ENCODE assay signal across 8 cellular contexts in genomic region chr19:4456566-4456842, GRCh38. TPM values are rescaled to one million over a fixed set of nuclear protein-coding genes. Genes with fewer than 3 reads are reported as not detected.
DNase-seq lines count a peak whose midpoint lies in the region; ATAC-seq and TF ChIP-seq lines count a peak whose summit lies in the region.

No MANE protein-coding gene starts in this region.

- no peaks in the 10 kb centered on the region for H3K9me2 ChIP-seq in PC-3 (replicated peaks; ENCODE audit: low read length)

- H3F3A ChIP-seq in PC-3 (ENCODE audit: low read length, unreplicated experiment) = no peaks in the 10 kb centered on the region

- no peak for TF ChIP-seq RAD21 in liver (IDR thresholded peaks at IDR 0.05)

- CTCF ChIA-PET in PC-3 (lab: Charles Lee) = no interaction called here

- H3K9ac ChIP-seq in PC-3 (ENCODE audit: low read length) = peak overlapping the region; percentile 71
- H3K9ac ChIP-seq in liver (ENCODE audit: low read depth in 1 of 2, low read length in 2 of 2) = peak overlapping the region; percentile 56 to 71

- ATAC-seq in Right ventricle myocardium inferior (peak; percentile 12), PC-3 (peak; percentile 33), HG02759 (IDR thresholded peaks at IDR 0.05; ENCODE audit: unreplicated experiment) (no peak)

- H3K79me2 ChIP-seq in PC-3 (ENCODE audit: low read length) = peaks cover 17% of the 10 kb centered on the region

- TF ChIP-seq CTCF in PC-3 (conservative IDR thresholded peaks at IDR 0.05; ENCODE audit: low read depth, low read length) (no peak), liver (IDR thresholded peaks at IDR 0.05; ENCODE audit: low read depth, low read length, missing input control) (no peak)

- H3K36me3 ChIP-seq in PC-3 (ENCODE audit: low read depth, low read length) (no peaks in the 10 kb centered on the region), liver (ENCODE audit: control insufficient read depth in 4 of 4, insufficient read depth in 3 of 4, low read depth in 1 of 4, low read length in 3 of 4) (peaks cover 0 to 24% (median 15%) of the 10 kb centered on the region in 4 donors)

- H3K4me3 ChIP-seq in PC-3 (ENCODE audit: low read length) (peak overlapping the region; percentile 81), liver (ENCODE audit: low read depth in 1 of 3, low read length in 3 of 3) (peak overlapping the region; percentile 57 to 90 (median 84))

- intact Hi-C loops in Right ventricle myocardium inferior (cut with DNase I) (no loop called here), cardiac septum (cut with DNase I) (loop anchor here (5.0 kb wide), 1 partner anchor 54 kb away; the partner anchor contains the start of genes CHAF1A and SH3GL1), PC-3 (cut with micrococcal nuclease) (loop anchor here (2.0 kb wide), 1 partner anchor 210 kb away; the partner anchor contains the start of gene YJU2)

- POLR2A ChIA-PET in PC-3 (lab: Charles Lee; ENCODE audit: unreplicated experiment) = interaction anchor here (0.6 to 0.7 kb wide), 3 partner anchors 11 to 81 kb away, joined by 3 to 11 read pairs (median 4); no protein-coding TSS in a partner anchor

- H4K20me1 ChIP-seq in PC-3 (ENCODE audit: low read length) = no peaks in the 10 kb centered on the region

- H3K9me3 ChIP-seq in PC-3 (ENCODE audit: low read length) = no peaks in the 10 kb centered on the region
- H3K9me3 ChIP-seq in liver (ENCODE audit: control insufficient read depth in 4 of 4, low read length in 3 of 4) = no peaks in the 10 kb centered on the region

- peak overlapping the region; percentile 50; the same call in 1 of the 2 replicates for H2AFZ ChIP-seq in PC-3 (ENCODE audit: low read length)

- peak overlapping the region; percentile 88 for H3K4me2 ChIP-seq in PC-3 (ENCODE audit: low read length)

- no TSS peak for BruUV-seq in PC-3 (replicated peaks; lab: Mats Ljungman, UMichigan)

- H3K27me3 ChIP-seq in PC-3 (ENCODE audit: low read length) = no peaks in the 10 kb centered on the region
- H3K27me3 ChIP-seq in liver (ENCODE audit: control insufficient read depth in 4 of 4, insufficient read depth in 4 of 4, low read length in 3 of 4) = no peaks in the 10 kb centered on the region

- 11% methylated on average over 8 of the region's 8 CpGs for WGBS in liver

- DNase-seq in Right ventricle myocardium inferior (ENCODE audit: missing footprints) = no peak
- DNase-seq in cardiac septum (ENCODE audit: low spot score) = no peak
- DNase-seq in PC-3 = peak; percentile 34
- no peak for DNase-seq in middle frontal gyrus (ENCODE audit: extremely low spot score, low spot score)

- H3K27ac ChIP-seq in PC-3 (ENCODE audit: low read length) (peak overlapping the region; percentile 5; the same call in 1 of the 2 replicates), cingulate gyrus (ENCODE audit: low read depth, low read length) (peak overlapping the region; percentile 72), liver (ENCODE audit: low read depth in 1 of 2, low read length in 2 of 2) (peak overlapping the region; percentile 54 to 80), temporal lobe (ENCODE audit: low read depth, low read length) (peak overlapping the region; percentile 78)

- H3K4me1 ChIP-seq in PC-3 (ENCODE audit: insufficient read depth, low read length) = no peaks in the 10 kb centered on the region; the same call in 1 of the 2 replicates
- H3K4me1 ChIP-seq in liver (ENCODE audit: control insufficient read depth in 4 of 4, insufficient read depth in 4 of 4, low read length in 3 of 4) = peaks cover 10 to 24% (median 17%) of the 10 kb centered on the region in 4 donors

TF ChIP-seq in liver, 16 proteins besides CTCF, POLR2A, EP300 and RAD21:
- TF ChIP-seq JUND (IDR thresholded peaks at IDR 0.05) = no peak
- no peak for TF ChIP-seq GABPA (IDR thresholded peaks at IDR 0.05 in 1 of 2, conservative IDR thresholded peaks at IDR 0.05 in 1 of 2)
- TF ChIP-seq ZBTB33 (IDR thresholded peaks at IDR 0.05) = no peak

RNA-seq across cellular contexts. Expression of gene UBXN6, which starts 1.1 kb away (rescaled TPM):
- 119 TPM for total RNA-seq in Right ventricle myocardium inferior
- total RNA-seq in cardiac septum = 102 TPM
- total RNA-seq in PC-3 (2014; rRNA removed) = 64.0 and 86.1 TPM in 2 replicates
- 10 to 100 TPM; 33.0 to 92.3 TPM for total RNA-seq in liver
- 10 to 100 TPM; 39.5 to 68.6 TPM for polyA plus RNA-seq in liver
- total RNA-seq in temporal lobe = 48.2 TPM

RNA-seq across cellular contexts. Expression of gene HDGFL2, which starts 15.6 kb away (rescaled TPM):
- total RNA-seq in Right ventricle myocardium inferior (28.2 TPM), cardiac septum (28.4 TPM), PC-3 (2014; rRNA removed) (111 and 165 TPM in 2 replicates), liver (10 to 100 TPM; 14.9 to 15.7 TPM), temporal lobe (29.3 TPM)
- 10 to 100 TPM in 1 of 2 donors, 1 to 10 TPM in 1; 3.4 to 13.2 TPM for polyA plus RNA-seq in liver

RNA-seq across cellular contexts. Expression of gene CHAF1A, which starts 54.1 kb away (rescaled TPM):
- 5.9 TPM for total RNA-seq in Right ventricle myocardium inferior
- total RNA-seq in cardiac septum = 5.1 TPM
- 48.9 and 59.8 TPM in 2 replicates for total RNA-seq in PC-3 (2014; rRNA removed)
- 10 to 100 TPM in 1 of 2 donors, 1 to 10 TPM in 1; 2.9 to 20.8 TPM for total RNA-seq in liver
- 1 to 10 TPM; 1.0 to 2.1 TPM for polyA plus RNA-seq in liver
- 5.4 TPM for total RNA-seq in temporal lobe

RNA-seq across cellular contexts. Expression of gene SH3GL1, which starts 56.2 kb away (rescaled TPM):
- total RNA-seq in Right ventricle myocardium inferior (22.0 TPM), cardiac septum (22.0 TPM), PC-3 (2014; rRNA removed) (59.8 and 71.1 TPM in 2 replicates), liver (10 to 100 TPM; 16.7 to 19.7 TPM), temporal lobe (25.8 TPM)
- polyA plus RNA-seq in liver = 10 to 100 TPM; 16.5 to 27.8 TPM

Comparison
In these comparisons a context has a peak if more than half of its experiments do, and no peak if none do; other contexts are left out.
1. H3K27ac ChIP-seq: peak in every context shown above with its lines; median percentile 78 in temporal lobe; 72 in cingulate gyrus; 67 in liver; 5 in PC-3.